Comparison of ENCODE assay signal across 16 cellular contexts in genomic region chr6:165001502-165002157, GRCh38.
DNase-seq lines count a peak whose midpoint lies in the region; ATAC-seq and TF ChIP-seq lines count a peak whose summit lies in the region.
"Had no signal": no experiment of that assay in that cellular context is flagged by ENCODE, and none has a peak within 500 bp of the region (broad histone marks: within the 10 kb centered on the region; RNA-seq: fewer than 3 reads in every experiment).

No MANE protein-coding gene starts in this region.

- no peak overlapping the region for H2BK12ac ChIP-seq in neuronal stem cell (ENCODE audit: low read length)

- no peak overlapping the region for H4K8ac ChIP-seq in neuronal stem cell (ENCODE audit: low read depth, low read length)

- ATAC-seq in right cardiac atrium (no peak), Right ventricle myocardium superior (ENCODE audit: poor library complexity) (no peak)
- ATAC-seq: A549; CD8-positive, alpha-beta T cell had no signal

- WGBS in right cardiac atrium = 93% methylated on average over 33 of the region's 33 CpGs
- no CpG with 5 or more reads among the region's 33 CpGs for WGBS in neuronal stem cell (ENCODE audit: extremely low coverage in 2 of 2, insufficient read length in 2 of 2, insufficient replicate concordance in 1 of 2), 2 donors
- 91 to 94% (median 93%) methylated on average over 25 to 33 of the region's 33 CpGs for WGBS in ovary, 3 donors

- H4K91ac ChIP-seq in neuronal stem cell (ENCODE audit: low read depth, low read length, poor library complexity) = no peak overlapping the region

- no peak overlapping the region for H2BK5ac ChIP-seq in neuronal stem cell (ENCODE audit: low read length)

- no peak overlapping the region for H3K4me3 ChIP-seq in right cardiac atrium (ENCODE audit: low read length)
- H3K4me3 ChIP-seq in neuronal stem cell (ENCODE audit: low read length in 2 of 2) = no peak overlapping the region
- no peak overlapping the region for H3K4me3 ChIP-seq in ovary
- H3K4me3 ChIP-seq: A549; BLaER1 treated with 17β-estradiol and CSF1 and Interleukin-3, amounts not matched to agents 10 nM and 100 nM had no signal

- intact Hi-C loops in right cardiac atrium (cut with DNase I) = no loop called here
- intact Hi-C loops in Right ventricle myocardium superior (cut with DNase I) = no loop called here
- intact Hi-C loops in ovary (cut with DNase I) = no loop called here

- no peak for TF ChIP-seq EP300 in ovary (IDR thresholded peaks at IDR 0.05)

- no peak overlapping the region for H3K4ac ChIP-seq in neuronal stem cell (ENCODE audit: low read length)

- H3K9ac ChIP-seq in neuronal stem cell (ENCODE audit: low read depth, low read length, poor library complexity) = no peak overlapping the region
- H3K9ac ChIP-seq: BLaER1 treated with 17β-estradiol and CSF1 and Interleukin-3, amounts not matched to agents 10 nM and 100 nM had no signal

- H3K27me3 ChIP-seq in right cardiac atrium (ENCODE audit: control insufficient read depth, insufficient read depth) = no peaks in the 10 kb centered on the region
- H3K27me3 ChIP-seq in neuronal stem cell (ENCODE audit: control insufficient read depth in 3 of 3, insufficient read depth in 3 of 3, low read depth in 1 of 3, low read length in 3 of 3) = no peaks in the 10 kb centered on the region
- no peaks in the 10 kb centered on the region for H3K27me3 ChIP-seq in ovary
- H3K27me3 ChIP-seq: BLaER1 treated with 17β-estradiol and CSF1 and Interleukin-3, amounts not matched to agents 10 nM and 100 nM had no signal

- H3K4me1 ChIP-seq in right cardiac atrium (ENCODE audit: control insufficient read depth, insufficient read depth, low read length) (no peaks in the 10 kb centered on the region), neuronal stem cell (ENCODE audit: control insufficient read depth in 2 of 2, insufficient read depth in 1 of 2, low read depth in 1 of 2, low read length in 2 of 2) (no peaks in the 10 kb centered on the region), ovary (ENCODE audit: insufficient read depth) (no peaks in the 10 kb centered on the region)
- H3K4me1 ChIP-seq: A549; BLaER1 treated with 17β-estradiol and CSF1 and Interleukin-3, amounts not matched to agents 10 nM and 100 nM; Caco-2 had no signal

- TF ChIP-seq CTCF in ovary (IDR thresholded peaks at IDR 0.05) = no peak

- H2AFZ ChIP-seq in neuronal stem cell (ENCODE audit: low read length) = no peak overlapping the region

- peak overlapping the region; percentile 50 for H3K23ac ChIP-seq in neuronal stem cell (ENCODE audit: low read depth, low read length, poor library complexity)

- DNase-seq in right cardiac atrium = peak in 2 of 3 donors; percentile 7 to 30
- DNase-seq in Right ventricle myocardium superior = no peak
- DNase-seq in neuronal stem cell (ENCODE audit: low spot score) = no peak
- DNase-seq in ovary = no peak
- no peak for DNase-seq in NCI-H1092 (lab: John Stamatoyannopoulos, UW)
- DNase-seq: AML-193; Caco-2; Calu3; CD4-positive, alpha-beta T cell; CD8-positive, alpha-beta T cell; DMS79 treated with DMSO at 0.1 percent for 48 hours; GF-D8 had no signal

- no peak overlapping the region for H2BK120ac ChIP-seq in neuronal stem cell (ENCODE audit: low read depth, low read length)

- H3K36me3 ChIP-seq in neuronal stem cell (replicated peaks in 1 of 2; ENCODE audit: control insufficient read depth in 2 of 2, insufficient read depth in 2 of 2, low read length in 2 of 2) (no peaks in the 10 kb centered on the region), ovary (no peaks in the 10 kb centered on the region)
- H3K36me3 ChIP-seq: BLaER1 treated with 17β-estradiol and CSF1 and Interleukin-3, amounts not matched to agents 10 nM and 100 nM had no signal

- TF ChIP-seq POLR2A in ovary (IDR thresholded peaks at IDR 0.05) = no peak

- H2AK5ac ChIP-seq in neuronal stem cell (ENCODE audit: low read depth, low read length) = no peak overlapping the region

- H2BK15ac ChIP-seq in neuronal stem cell (ENCODE audit: low read length) = no peak overlapping the region

- no peak overlapping the region for H3K27ac ChIP-seq in right cardiac atrium (ENCODE audit: low read length)
- H3K27ac ChIP-seq in neuronal stem cell (replicated peaks; ENCODE audit: low read length) = no peak overlapping the region
- no peak overlapping the region for H3K27ac ChIP-seq in ovary
- H3K27ac ChIP-seq: 22Rv1; A549; BLaER1 treated with 17β-estradiol and CSF1 and Interleukin-3, amounts not matched to agents 10 nM and 100 nM; C4-2B had no signal

- no peak overlapping the region for H3K4me2 ChIP-seq in neuronal stem cell (ENCODE audit: insufficient read depth, low read length, poor library complexity, severe bottlenecking)
- H3K4me2 ChIP-seq: A549; BLaER1 treated with 17β-estradiol and CSF1 and Interleukin-3, amounts not matched to agents 10 nM and 100 nM had no signal

- peak overlapping the region; percentile 21 for H3K18ac ChIP-seq in neuronal stem cell (ENCODE audit: low read length)

- no peak overlapping the region for H3K14ac ChIP-seq in neuronal stem cell (ENCODE audit: low read length)

- no peaks in the 10 kb centered on the region for H3K79me1 ChIP-seq in neuronal stem cell (ENCODE audit: low read depth, low read length)

- H3K9me3 ChIP-seq in right cardiac atrium (ENCODE audit: control insufficient read depth, low read length) (no peaks in the 10 kb centered on the region), neuronal stem cell (replicated peaks in 1 of 2; ENCODE audit: control insufficient read depth in 2 of 2, insufficient read depth in 1 of 2, low read depth in 1 of 2, low read length in 2 of 2) (peaks cover 0 to 5% of the 10 kb centered on the region in 2 donors), ovary (no peaks in the 10 kb centered on the region)
- H3K9me3 ChIP-seq: A549 had no signal

Comparison
In these comparisons a context has a peak if more than half of its experiments do, and no peak if none do; other contexts are left out.
1. DNase-seq: peak in right cardiac atrium (2 of 3); none in Right ventricle myocardium superior (single experiment), neuronal stem cell (single experiment), ovary (0 of 5) and NCI-H1092 (single experiment).